ENCODE assay signal across 8 cellular contexts in the genomic region with DNA sequence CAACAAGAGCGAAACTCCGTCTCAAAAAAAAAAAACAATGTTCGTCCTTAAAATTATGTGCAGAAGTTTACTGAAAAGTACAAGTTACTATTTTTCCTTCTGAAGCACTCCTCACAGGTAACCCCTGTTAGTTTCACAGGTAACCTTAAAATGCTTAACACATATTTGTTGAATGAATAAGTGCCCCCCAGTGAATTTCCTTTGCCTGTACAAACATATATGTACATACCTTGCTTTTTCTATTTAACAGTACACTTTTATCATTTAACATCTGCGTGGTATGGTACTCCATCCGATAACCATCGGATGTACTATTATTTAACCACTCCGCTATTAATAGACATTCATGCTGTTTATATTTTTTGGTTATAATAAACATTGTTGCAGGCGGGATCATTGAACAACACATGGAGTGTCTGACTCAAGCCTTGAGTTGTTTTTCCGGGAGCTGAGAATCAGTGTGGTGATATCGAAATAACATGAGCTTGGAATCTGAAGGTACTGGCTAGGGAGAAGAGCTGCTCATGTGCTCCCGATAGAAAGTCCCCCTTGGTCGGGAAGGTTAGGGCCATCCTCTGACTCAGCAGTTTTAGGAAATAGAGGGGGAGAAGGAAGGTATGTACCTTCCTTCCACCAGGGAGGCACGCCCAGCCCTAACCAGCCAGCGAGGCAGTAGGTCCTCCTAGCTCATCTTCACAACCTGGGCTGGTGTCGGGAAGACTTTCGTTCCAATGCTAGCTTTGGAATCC. TPM values are rescaled to one million over a fixed set of nuclear protein-coding genes. Genes with fewer than 3 reads are reported as not detected.
DNase-seq lines count a peak whose midpoint lies in the region; ATAC-seq and TF ChIP-seq lines count a peak whose summit lies in the region.

No MANE protein-coding gene starts in this region.

- H3K9ac ChIP-seq in iPS-20b (ENCODE audit: low read depth, low read length) = peak overlapping the region; percentile 80; the same call in 1 of the 2 replicates

- 22% methylated on average over 16 of the region's 16 CpGs for WGBS in suprapubic skin

- peak overlapping the region; percentile 100 for H3K4me2 ChIP-seq in GM23338

- H4K20me1 ChIP-seq in GM23338 (replicated peaks; ENCODE audit: insufficient read depth) = no peaks in the 10 kb centered on the region; the same call in 1 of the 2 replicates

- TF ChIP-seq CTCF in GM23338 (conservative IDR thresholded peaks at IDR 0.05; ENCODE audit: low read depth in 2 of 2) (no peak), suprapubic skin (IDR thresholded peaks at IDR 0.05) (no peak)

- H3K4me1 Mint-ChIP-seq in GM23338 = peaks cover 29% of the 10 kb centered on the region
- peaks cover 62% of the 10 kb centered on the region for H3K4me1 Mint-ChIP-seq in activated T-helper 17 cell treated with anti-CD3 and anti-CD28 coated beads, Interleukin-2, amount 50 U/mL, for 72 hours

- peaks cover 44% of the 10 kb centered on the region for H3K79me2 ChIP-seq in GM23338 (replicated peaks; ENCODE audit: insufficient read depth)

- no peak overlapping the region; the same call in 1 of the 2 replicates for H2AFZ ChIP-seq in GM23338

- H3K36me3 ChIP-seq in GM23338 (ENCODE audit: insufficient read depth) (no peaks in the 10 kb centered on the region; the same call in 1 of the 2 replicates), iPS-20b (ENCODE audit: insufficient read depth, low read depth, low read length) (peaks cover 15% of the 10 kb centered on the region; the same call in 1 of the 2 replicates), suprapubic skin (peaks cover 4% of the 10 kb centered on the region)

- TF ChIP-seq EP300 in suprapubic skin (IDR thresholded peaks at IDR 0.05) = no peak

- H3K9me3 ChIP-seq in iPS-20b (ENCODE audit: insufficient read depth, low read depth, low read length) (no peaks in the 10 kb centered on the region), suprapubic skin (no peaks in the 10 kb centered on the region)

- ATAC-seq in GM23338 = peak; percentile 52
- ATAC-seq in activated T-helper 17 cell treated with anti-CD3 and anti-CD28 coated beads, Interleukin-2, amount 50 U/mL, for 72 hours (replicated peaks) = no peak
- ATAC-seq in HG03378 (IDR thresholded peaks at IDR 0.05; ENCODE audit: unreplicated experiment) = no peak

- no peak for TF ChIP-seq POLR2A in suprapubic skin (IDR thresholded peaks at IDR 0.05)

- DNase-seq in 8988T (peak; percentile 46), GM23338 (ENCODE audit: low spot score) (peak; percentile 89), suprapubic skin (ENCODE audit: low spot score in 2 of 2) (no peak), NOMO-1 treated with DMSO at 0.1 percent for 48 hours (lab: John Stamatoyannopoulos, UW; ENCODE audit: unreplicated experiment) (no peak), posterior cingulate gyrus (no peak)

- peak overlapping the region; percentile 90 for H3K27ac ChIP-seq in GM23338 (ENCODE audit: low read depth)
- no peak overlapping the region for H3K27ac ChIP-seq in iPS-20b (ENCODE audit: low read length)
- peak overlapping the region; percentile 97 for H3K27ac ChIP-seq in suprapubic skin

- peaks cover 11% of the 10 kb centered on the region for H3K27me3 Mint-ChIP-seq in GM23338 (ENCODE audit: insufficient read depth, low read depth, poor library complexity)
- H3K27me3 Mint-ChIP-seq in activated T-helper 17 cell treated with anti-CD3 and anti-CD28 coated beads, Interleukin-2, amount 50 U/mL, for 72 hours = no peaks in the 10 kb centered on the region

- H3K9me2 ChIP-seq in GM23338 (ENCODE audit: insufficient read depth) = no peaks in the 10 kb centered on the region

- H3K27ac Mint-ChIP-seq in GM23338 = peak overlapping the region; percentile 91
- peak overlapping the region; percentile 91 for H3K27ac Mint-ChIP-seq in activated T-helper 17 cell treated with anti-CD3 and anti-CD28 coated beads, Interleukin-2, amount 50 U/mL, for 72 hours

- no peaks in the 10 kb centered on the region for H3K9me3 Mint-ChIP-seq in GM23338
- H3K9me3 Mint-ChIP-seq in activated T-helper 17 cell treated with anti-CD3 and anti-CD28 coated beads, Interleukin-2, amount 50 U/mL, for 72 hours = no peaks in the 10 kb centered on the region

- no peaks in the 10 kb centered on the region for H3K27me3 ChIP-seq in GM23338 (ENCODE audit: insufficient read depth)
- H3K27me3 ChIP-seq in iPS-20b (ENCODE audit: insufficient read depth, low read length) = no peaks in the 10 kb centered on the region
- no peaks in the 10 kb centered on the region for H3K27me3 ChIP-seq in suprapubic skin

- H3K4me3 ChIP-seq in GM23338 (peak overlapping the region; percentile 95), iPS-20b (ENCODE audit: low read length) (peak overlapping the region; percentile 85), suprapubic skin (peak overlapping the region; percentile 93)

- H3F3A ChIP-seq in GM23338 (replicated peaks; ENCODE audit: low read depth) = peaks cover 19% of the 10 kb centered on the region; the same call in 1 of the 2 replicates

- intact Hi-C loops in posterior cingulate gyrus (cut with DNase I) = loop anchor here (2.0 kb wide), 1 partner anchor 31 kb away; no protein-coding TSS in a partner anchor

- H3K4me1 ChIP-seq in GM23338 (ENCODE audit: insufficient read depth) = peaks cover 19% of the 10 kb centered on the region
- peaks cover 5% of the 10 kb centered on the region for H3K4me1 ChIP-seq in iPS-20b (ENCODE audit: insufficient read depth, low read length)
- H3K4me1 ChIP-seq in suprapubic skin = peaks cover 49% of the 10 kb centered on the region

- H3K4me3 Mint-ChIP-seq in GM23338 = peak overlapping the region; percentile 91
- peak overlapping the region; percentile 75 for H3K4me3 Mint-ChIP-seq in activated T-helper 17 cell treated with anti-CD3 and anti-CD28 coated beads, Interleukin-2, amount 50 U/mL, for 72 hours

- H3K36me3 Mint-ChIP-seq in GM23338 (ENCODE audit: low read depth) = peaks cover 34% of the 10 kb centered on the region
- H3K36me3 Mint-ChIP-seq in activated T-helper 17 cell treated with anti-CD3 and anti-CD28 coated beads, Interleukin-2, amount 50 U/mL, for 72 hours (ENCODE audit: low read depth) = peaks cover 57% of the 10 kb centered on the region

TF ChIP-seq in GM23338, 12 proteins besides CTCF, POLR2A, EP300 and RAD21 (continues in another document):
- TF ChIP-seq EZH2 (IDR thresholded peaks at IDR 0.05; ENCODE audit: low read depth, unreplicated experiment) (no peak), POLR2AphosphoS5 (IDR thresholded peaks at IDR 0.05; ENCODE audit: low read depth) (no peak; the same call in 1 of the 2 replicates), ZNF331 (CRISPR knock-in tag; IDR thresholded peaks at IDR 0.05; ENCODE audit: low read depth) (no peak), STAT1 (IDR thresholded peaks at IDR 0.05; ENCODE audit: unreplicated experiment) (no peak), NANOG (IDR thresholded peaks at IDR 0.05; ENCODE audit: borderline replicate concordance) (no peak)

RNA-seq across cellular contexts. Expression of a gene that starts 1.6 kb away (rescaled TPM):
- total RNA-seq in GM23338 (2014; rRNA removed; shearing (Covaris generic)) = 15.9 and 16.9 TPM in 2 replicates
- polyA plus RNA-seq in GM23338 (2016; fragmentation: Nextera tagmentation; extraction: Ambion mirVana) = 9.9 and 12.6 TPM in 2 replicates
- total RNA-seq in activated T-helper 17 cell treated with anti-CD3 and anti-CD28 coated beads, Interleukin-2, amount 50 U/mL, for 72 hours = 10 to 100 TPM; 43.8 to 76.4 TPM
- 10 to 100 TPM; 30.0 to 39.6 (median 33.1) TPM for total RNA-seq in suprapubic skin

Comparison
In these comparisons a context has a peak if more than half of its experiments do, and no peak if none do; other contexts are left out.
1. DNase-seq: peak in 8988T (single experiment) and GM23338 (single experiment); none in suprapubic skin (0 of 2), NOMO-1 treated with DMSO at 0.1 percent for 48 hours (single experiment) and posterior cingulate gyrus (0 of 10).
2. Peak in every context shown above with its lines, with median percentiles within 50 percentile points of each other: H3K4me3 ChIP-seq.